Comparison of ENCODE assay signal across 2 cellular contexts in the genomic region with DNA sequence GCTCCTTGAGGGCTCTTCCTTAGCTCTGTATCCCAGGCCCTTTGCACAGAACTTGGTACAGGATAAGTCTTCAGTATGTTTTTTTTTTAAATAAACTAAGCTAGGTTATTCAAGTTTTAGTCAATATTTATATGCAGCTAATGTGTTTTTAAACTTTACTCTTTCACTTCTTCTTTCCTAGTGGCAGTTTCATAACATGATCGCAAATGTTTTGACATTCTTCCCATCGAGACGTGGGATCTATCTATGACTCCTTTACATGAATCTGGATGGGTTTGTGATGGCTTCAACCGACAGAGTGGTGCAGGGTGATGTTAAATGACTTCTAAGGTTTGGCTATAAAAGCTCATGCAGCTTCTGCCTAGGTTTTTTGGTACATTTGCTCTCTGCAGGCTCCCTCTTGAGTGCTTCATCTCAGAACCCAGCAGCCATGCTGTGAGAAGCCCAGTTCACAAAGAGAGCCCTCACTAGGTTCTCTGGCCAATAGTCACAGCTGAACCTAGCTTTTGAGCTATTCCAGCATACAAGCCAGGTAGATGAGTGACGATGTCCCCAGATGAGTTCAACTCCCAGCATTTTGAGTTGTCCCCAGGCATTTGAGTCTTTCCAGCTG.
TF ChIP-seq lines count a peak whose summit lies in the region.

No MANE protein-coding gene starts in this region.

TF ChIP-seq in GM12891, 5 proteins besides CTCF, POLR2A, EP300 and RAD21:
- TF ChIP-seq POU2F2 (IDR thresholded peaks at IDR 0.05; ENCODE audit: low read depth, low read length), result no peak
- peak; percentile 62 for TF ChIP-seq SPI1 (IDR thresholded peaks at IDR 0.05; ENCODE audit: low read depth, low read length)

TF ChIP-seq in GM23338, 12 proteins besides CTCF, POLR2A, EP300 and RAD21:
- no peak for TF ChIP-seq JUNB (IDR thresholded peaks at IDR 0.05; ENCODE audit: unreplicated experiment)
- no peak for TF ChIP-seq EZH2phosphoT487 (IDR thresholded peaks at IDR 0.05; ENCODE audit: unreplicated experiment)
- no peak for TF ChIP-seq CREB1 (CRISPR knock-in tag; IDR thresholded peaks at IDR 0.05; ENCODE audit: low read depth)
- no peak for TF ChIP-seq STAT1 (IDR thresholded peaks at IDR 0.05; ENCODE audit: unreplicated experiment)
- no peak for TF ChIP-seq EZH2 (IDR thresholded peaks at IDR 0.05; ENCODE audit: low read depth, unreplicated experiment)
- no peak for TF ChIP-seq NANOG (IDR thresholded peaks at IDR 0.05; ENCODE audit: borderline replicate concordance)
- TF ChIP-seq, protein P1, sequence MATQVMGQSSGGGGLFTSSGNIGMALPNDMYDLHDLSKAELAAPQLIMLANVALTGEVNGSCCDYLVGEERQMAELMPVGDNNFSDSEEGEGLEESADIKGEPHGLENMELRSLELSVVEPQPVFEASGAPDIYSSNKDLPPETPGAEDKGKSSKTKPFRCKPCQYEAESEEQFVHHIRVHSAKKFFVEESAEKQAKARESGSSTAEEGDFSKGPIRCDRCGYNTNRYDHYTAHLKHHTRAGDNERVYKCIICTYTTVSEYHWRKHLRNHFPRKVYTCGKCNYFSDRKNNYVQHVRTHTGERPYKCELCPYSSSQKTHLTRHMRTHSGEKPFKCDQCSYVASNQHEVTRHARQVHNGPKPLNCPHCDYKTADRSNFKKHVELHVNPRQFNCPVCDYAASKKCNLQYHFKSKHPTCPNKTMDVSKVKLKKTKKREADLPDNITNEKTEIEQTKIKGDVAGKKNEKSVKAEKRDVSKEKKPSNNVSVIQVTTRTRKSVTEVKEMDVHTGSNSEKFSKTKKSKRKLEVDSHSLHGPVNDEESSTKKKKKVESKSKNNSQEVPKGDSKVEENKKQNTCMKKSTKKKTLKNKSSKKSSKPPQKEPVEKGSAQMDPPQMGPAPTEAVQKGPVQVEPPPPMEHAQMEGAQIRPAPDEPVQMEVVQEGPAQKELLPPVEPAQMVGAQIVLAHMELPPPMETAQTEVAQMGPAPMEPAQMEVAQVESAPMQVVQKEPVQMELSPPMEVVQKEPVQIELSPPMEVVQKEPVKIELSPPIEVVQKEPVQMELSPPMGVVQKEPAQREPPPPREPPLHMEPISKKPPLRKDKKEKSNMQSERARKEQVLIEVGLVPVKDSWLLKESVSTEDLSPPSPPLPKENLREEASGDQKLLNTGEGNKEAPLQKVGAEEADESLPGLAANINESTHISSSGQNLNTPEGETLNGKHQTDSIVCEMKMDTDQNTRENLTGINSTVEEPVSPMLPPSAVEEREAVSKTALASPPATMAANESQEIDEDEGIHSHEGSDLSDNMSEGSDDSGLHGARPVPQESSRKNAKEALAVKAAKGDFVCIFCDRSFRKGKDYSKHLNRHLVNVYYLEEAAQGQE (IDR thresholded peaks at IDR 0.05; ENCODE audit: unreplicated experiment), result no peak
- no peak for TF ChIP-seq ZNF114 (CRISPR knock-in tag; IDR thresholded peaks at IDR 0.05)
- no peak for TF ChIP-seq POLR2AphosphoS5 (IDR thresholded peaks at IDR 0.05; ENCODE audit: low read depth)
- TF ChIP-seq, protein P2, sequence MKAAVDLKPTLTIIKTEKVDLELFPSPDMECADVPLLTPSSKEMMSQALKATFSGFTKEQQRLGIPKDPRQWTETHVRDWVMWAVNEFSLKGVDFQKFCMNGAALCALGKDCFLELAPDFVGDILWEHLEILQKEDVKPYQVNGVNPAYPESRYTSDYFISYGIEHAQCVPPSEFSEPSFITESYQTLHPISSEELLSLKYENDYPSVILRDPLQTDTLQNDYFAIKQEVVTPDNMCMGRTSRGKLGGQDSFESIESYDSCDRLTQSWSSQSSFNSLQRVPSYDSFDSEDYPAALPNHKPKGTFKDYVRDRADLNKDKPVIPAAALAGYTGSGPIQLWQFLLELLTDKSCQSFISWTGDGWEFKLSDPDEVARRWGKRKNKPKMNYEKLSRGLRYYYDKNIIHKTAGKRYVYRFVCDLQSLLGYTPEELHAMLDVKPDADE (IDR thresholded peaks at IDR 0.05), result no peak
- TF ChIP-seq ZNF331 (CRISPR knock-in tag; IDR thresholded peaks at IDR 0.05; ENCODE audit: low read depth), result no peak
- TF ChIP-seq, protein P3, sequence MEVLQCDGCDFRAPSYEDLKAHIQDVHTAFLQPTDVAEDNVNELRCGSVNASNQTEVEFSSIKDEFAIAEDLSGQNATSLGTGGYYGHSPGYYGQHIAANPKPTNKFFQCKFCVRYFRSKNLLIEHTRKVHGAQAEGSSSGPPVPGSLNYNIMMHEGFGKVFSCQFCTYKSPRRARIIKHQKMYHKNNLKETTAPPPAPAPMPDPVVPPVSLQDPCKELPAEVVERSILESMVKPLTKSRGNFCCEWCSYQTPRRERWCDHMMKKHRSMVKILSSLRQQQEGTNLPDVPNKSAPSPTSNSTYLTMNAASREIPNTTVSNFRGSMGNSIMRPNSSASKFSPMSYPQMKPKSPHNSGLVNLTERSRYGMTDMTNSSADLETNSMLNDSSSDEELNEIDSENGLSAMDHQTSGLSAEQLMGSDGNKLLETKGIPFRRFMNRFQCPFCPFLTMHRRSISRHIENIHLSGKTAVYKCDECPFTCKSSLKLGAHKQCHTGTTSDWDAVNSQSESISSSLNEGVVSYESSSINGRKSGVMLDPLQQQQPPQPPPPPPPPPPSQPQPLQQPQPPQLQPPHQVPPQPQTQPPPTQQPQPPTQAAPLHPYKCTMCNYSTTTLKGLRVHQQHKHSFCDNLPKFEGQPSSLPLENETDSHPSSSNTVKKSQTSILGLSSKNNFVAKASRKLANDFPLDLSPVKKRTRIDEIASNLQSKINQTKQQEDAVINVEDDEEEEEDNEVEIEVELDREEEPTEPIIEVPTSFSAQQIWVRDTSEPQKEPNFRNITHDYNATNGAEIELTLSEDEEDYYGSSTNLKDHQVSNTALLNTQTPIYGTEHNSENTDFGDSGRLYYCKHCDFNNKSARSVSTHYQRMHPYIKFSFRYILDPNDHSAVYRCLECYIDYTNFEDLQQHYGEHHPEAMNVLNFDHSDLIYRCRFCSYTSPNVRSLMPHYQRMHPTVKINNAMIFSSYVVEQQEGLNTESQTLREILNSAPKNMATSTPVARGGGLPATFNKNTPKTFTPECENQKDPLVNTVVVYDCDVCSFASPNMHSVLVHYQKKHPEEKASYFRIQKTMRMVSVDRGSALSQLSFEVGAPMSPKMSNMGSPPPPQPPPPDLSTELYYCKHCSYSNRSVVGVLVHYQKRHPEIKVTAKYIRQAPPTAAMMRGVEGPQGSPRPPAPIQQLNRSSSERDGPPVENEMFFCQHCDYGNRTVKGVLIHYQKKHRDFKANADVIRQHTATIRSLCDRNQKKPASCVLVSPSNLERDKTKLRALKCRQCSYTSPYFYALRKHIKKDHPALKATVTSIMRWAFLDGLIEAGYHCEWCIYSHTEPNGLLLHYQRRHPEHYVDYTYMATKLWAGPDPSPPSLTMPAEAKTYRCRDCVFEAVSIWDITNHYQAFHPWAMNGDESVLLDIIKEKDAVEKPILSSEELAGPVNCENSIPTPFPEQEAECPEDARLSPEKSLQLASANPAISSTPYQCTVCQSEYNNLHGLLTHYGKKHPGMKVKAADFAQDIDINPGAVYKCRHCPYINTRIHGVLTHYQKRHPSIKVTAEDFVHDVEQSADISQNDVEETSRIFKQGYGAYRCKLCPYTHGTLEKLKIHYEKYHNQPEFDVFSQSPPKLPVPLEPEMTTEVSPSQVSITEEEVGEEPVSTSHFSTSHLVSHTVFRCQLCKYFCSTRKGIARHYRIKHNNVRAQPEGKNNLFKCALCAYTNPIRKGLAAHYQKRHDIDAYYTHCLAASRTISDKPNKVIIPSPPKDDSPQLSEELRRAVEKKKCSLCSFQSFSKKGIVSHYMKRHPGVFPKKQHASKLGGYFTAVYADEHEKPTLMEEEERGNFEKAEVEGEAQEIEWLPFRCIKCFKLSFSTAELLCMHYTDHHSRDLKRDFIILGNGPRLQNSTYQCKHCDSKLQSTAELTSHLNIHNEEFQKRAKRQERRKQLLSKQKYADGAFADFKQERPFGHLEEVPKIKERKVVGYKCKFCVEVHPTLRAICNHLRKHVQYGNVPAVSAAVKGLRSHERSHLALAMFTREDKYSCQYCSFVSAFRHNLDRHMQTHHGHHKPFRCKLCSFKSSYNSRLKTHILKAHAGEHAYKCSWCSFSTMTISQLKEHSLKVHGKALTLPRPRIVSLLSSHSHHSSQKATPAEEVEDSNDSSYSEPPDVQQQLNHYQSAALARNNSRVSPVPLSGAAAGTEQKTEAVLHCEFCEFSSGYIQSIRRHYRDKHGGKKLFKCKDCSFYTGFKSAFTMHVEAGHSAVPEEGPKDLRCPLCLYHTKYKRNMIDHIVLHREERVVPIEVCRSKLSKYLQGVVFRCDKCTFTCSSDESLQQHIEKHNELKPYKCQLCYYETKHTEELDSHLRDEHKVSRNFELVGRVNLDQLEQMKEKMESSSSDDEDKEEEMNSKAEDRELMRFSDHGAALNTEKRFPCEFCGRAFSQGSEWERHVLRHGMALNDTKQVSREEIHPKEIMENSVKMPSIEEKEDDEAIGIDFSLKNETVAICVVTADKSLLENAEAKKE (CRISPR knock-in tag; IDR thresholded peaks at IDR 0.05), result no peak
TF ChIP-seq in GM23338: peak in this region for 0.
